1 cellular context compared by ENCODE assay signal in the genomic region with DNA sequence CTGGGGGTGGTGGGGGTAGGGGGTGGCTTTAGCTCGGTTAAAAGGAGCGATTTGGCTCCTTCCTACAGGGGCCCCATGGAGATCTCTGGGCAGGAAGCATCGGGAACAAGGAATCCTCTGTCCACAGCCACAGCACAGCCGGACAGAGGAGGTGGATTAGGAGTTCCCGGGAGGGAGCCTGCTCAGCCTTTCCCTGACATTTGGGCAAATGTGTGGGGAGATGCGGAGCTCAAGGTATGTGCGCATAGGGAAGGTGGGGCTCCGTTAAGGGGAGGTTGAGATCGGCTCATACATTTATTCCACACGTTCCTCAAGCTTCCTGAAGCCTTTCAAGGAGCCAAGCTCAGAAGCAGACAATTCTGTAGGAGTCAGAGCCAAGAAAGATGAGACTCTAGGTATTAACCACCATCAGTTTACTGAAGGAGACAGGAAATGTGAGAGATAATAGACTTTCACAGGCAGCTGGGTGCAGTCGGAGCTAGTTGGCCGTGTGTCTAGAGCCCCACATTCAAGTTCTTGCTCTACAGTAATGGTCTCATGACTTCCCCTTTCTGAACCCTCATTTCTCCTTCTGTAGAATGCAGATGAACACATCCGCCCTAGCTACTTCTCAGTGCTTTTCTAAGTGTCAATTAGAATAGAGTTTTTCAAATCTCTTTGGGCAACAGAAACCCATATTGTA.
TF ChIP-seq lines count a peak whose summit lies in the region.

No MANE protein-coding gene starts in this region.

TF ChIP-seq in WTC11, 78 proteins besides CTCF, POLR2A, EP300 and RAD21 (continued from another document):
- TF ChIP-seq NFYB (CRISPR knock-in tag; conservative IDR thresholded peaks at IDR 0.05; ENCODE audit: low read depth) (no peak), NR1H2 (CRISPR knock-in tag; IDR thresholded peaks at IDR 0.05) (no peak), ATF1 (CRISPR knock-in tag; IDR thresholded peaks at IDR 0.05) (no peak)
